In the genomic region with DNA sequence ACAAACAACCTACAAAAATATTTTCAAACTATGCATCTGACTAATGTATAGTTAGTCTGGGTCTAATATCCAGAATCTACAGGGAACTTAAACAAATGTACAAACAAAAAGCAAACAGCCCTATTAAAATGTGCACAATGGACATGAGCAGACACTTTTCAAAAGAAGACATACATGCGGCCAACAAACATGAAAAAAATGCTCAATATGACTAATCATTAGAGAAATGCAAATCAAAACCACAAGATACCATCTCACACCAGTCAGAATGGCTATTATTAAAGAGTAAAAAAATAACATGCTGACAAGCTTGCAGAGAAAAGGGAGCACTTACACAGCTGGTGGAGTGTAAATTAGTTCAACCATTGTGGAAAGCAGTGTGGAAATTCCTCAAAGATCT, we compare ENCODE assay signal across 7 cellular contexts.
DNase-seq lines count a peak whose midpoint lies in the region; ATAC-seq and TF ChIP-seq lines count a peak whose summit lies in the region.
"Not testable (repeated sequence)": the region's sequence is repeated elsewhere in the genome, so short reads cannot be mapped to it uniquely, and the experiment has no call there.

No MANE protein-coding gene starts in this region.

- TF ChIP-seq CTCF in brain microvascular endothelial cell (IDR thresholded peaks at IDR 0.05; ENCODE audit: low read depth, low read length, missing control alignments); foreskin fibroblast (IDR thresholded peaks at IDR 0.05; ENCODE audit: low read depth, low read length): not testable (repeated sequence)

- not testable (repeated sequence) for H3K27ac ChIP-seq in brain microvascular endothelial cell

- not testable (repeated sequence) for H3K36me3 ChIP-seq in brain microvascular endothelial cell (replicated peaks)

- peak; percentile 68 for ATAC-seq in GM18498 (IDR thresholded peaks at IDR 0.05; ENCODE audit: unreplicated experiment)
- ATAC-seq in GM19372 (IDR thresholded peaks at IDR 0.05; ENCODE audit: low read depth, unreplicated experiment): peak; percentile 54
- peak; percentile 63 for ATAC-seq in HG02588 (IDR thresholded peaks at IDR 0.05; ENCODE audit: unreplicated experiment)
- ATAC-seq in HG03159 (IDR thresholded peaks at IDR 0.05; ENCODE audit: unreplicated experiment): peak; percentile 73

- H3K4me3 ChIP-seq in brain microvascular endothelial cell (ENCODE audit: low read depth, low read length); foreskin fibroblast (ENCODE audit: low read depth in 1 of 2, low read length in 2 of 2): not testable (repeated sequence)

- DNase-seq in NCI-H526 treated with DMSO at 0.1 percent for 48 hours (lab: John Stamatoyannopoulos, UW) (peak; percentile 89), brain microvascular endothelial cell (peak; percentile 49), foreskin fibroblast (peak; percentile 35 to 71)

- not testable (repeated sequence) for H3K27me3 ChIP-seq in brain microvascular endothelial cell (replicated peaks)

- in situ Hi-C loops in brain microvascular endothelial cell (cut with HindIII; ENCODE audit: low pct_ligation_motif_present, low sequenced_read_pairs): not testable (repeated sequence)
